In genomic region chr16:83669456-83669855, GRCh38 we compare ENCODE assay signal across 5 cellular contexts.
"Had no signal": no experiment of that assay in that cellular context is flagged by ENCODE, and none has a peak within 500 bp of the region (broad histone marks: within the 10 kb centered on the region; RNA-seq: fewer than 3 reads in every experiment).

No MANE protein-coding gene starts in this region.

- DNase-seq: H9, HCEC 1CT, IMR-90 had no signal

- H3K4me3 ChIP-seq: GM23338, K562 had no signal
